In the genomic region with DNA sequence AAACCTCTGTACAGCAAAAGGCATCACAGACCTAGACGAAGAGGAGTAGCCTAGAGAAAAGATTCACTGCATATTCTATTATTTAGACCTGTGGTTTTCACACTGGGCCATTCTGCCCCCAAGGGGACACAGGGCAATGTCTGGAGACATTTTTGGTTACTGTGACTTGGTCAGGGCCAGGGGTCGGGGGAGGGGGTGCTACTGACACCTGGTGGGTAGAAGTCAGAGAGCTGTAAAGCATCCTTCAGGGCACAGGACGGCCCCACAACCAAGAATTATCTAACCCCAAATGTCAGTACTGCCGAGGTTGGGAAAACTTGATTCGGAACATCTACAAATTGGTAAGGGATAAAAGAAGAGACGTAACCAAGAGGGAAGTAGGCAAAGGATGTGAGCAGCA, we compare ENCODE assay signal across 18 cellular contexts. TPM values are rescaled to one million over a fixed set of nuclear protein-coding genes. Genes with fewer than 3 reads are reported as not detected.
A peak's percentile ranks its signal among the peaks of the same experiment; 100 is the strongest.
DNase-seq lines count a peak whose midpoint lies in the region; ATAC-seq and TF ChIP-seq lines count a peak whose summit lies in the region.
"Had no signal": no experiment of that assay in that cellular context is flagged by ENCODE, and none has a peak within 500 bp of the region (broad histone marks: within the 10 kb centered on the region; RNA-seq: fewer than 3 reads in every experiment).

No MANE protein-coding gene starts in this region.

- peaks cover 23% of the 10 kb centered on the region for H3K36me3 ChIP-seq in GM23338 (ENCODE audit: insufficient read depth)

- no peaks in the 10 kb centered on the region for H3K27me3 ChIP-seq in GM23338 (ENCODE audit: insufficient read depth)
- H3K27me3 ChIP-seq: neutrophil had no signal

- peak overlapping the region; percentile 32 for H3K27ac Mint-ChIP-seq in T-helper 1 cell treated with Interleukin-12 subunit alpha and Interleukin-12 subunit beta and Interleukin-4 antibody, amounts not matched to agents 30 μg/mL and 1 μg/mL, for 36 hours
- H3K27ac Mint-ChIP-seq in GM23338 = peak overlapping the region; percentile 55
- peak overlapping the region; percentile 6 for H3K27ac Mint-ChIP-seq in chondrocyte (ENCODE audit: unreplicated experiment)
- H3K27ac Mint-ChIP-seq in T-helper 2 cell treated with Interferon-gamma antibody and Interleukin-4, amounts not matched to agents 5 μg/mL and 100 μg/mL, for 36 hours = no peak overlapping the region
- H3K27ac Mint-ChIP-seq in activated CD4-positive, alpha-beta memory T cell treated with anti-CD3 and anti-CD28 coated beads, Interleukin-2, amount 10 ng/mL, durations not matched to agents 7 days and 5 days = no peak overlapping the region
- H3K27ac Mint-ChIP-seq: activated CD8-positive, alpha-beta memory T cell treated with anti-CD3 and anti-CD28 coated beads, Interleukin-2, amount 10 ng/mL, durations not matched to agents 7 days and 5 days had no signal

- DNase-seq in T-helper 1 cell (no peak), GM23338 (ENCODE audit: low spot score) (peak; percentile 69), chondrocyte (ENCODE audit: low spot score) (no peak), myocyte (ENCODE audit: low read depth) (peak; percentile 18), NCI-H1930 (lab: John Stamatoyannopoulos, UW) (no peak)
- DNase-seq in T-helper 2 cell treated with Interferon-gamma antibody and Interleukin-4, amounts not matched to agents 5 μg/mL and 100 μg/mL, for 36 hours (ENCODE audit: low spot score) = no peak
- DNase-seq in activated CD4-positive, alpha-beta memory T cell treated with anti-CD3 and anti-CD28 coated beads, Interleukin-2, amount 10 ng/mL, durations not matched to agents 7 days and 5 days = no peak
- DNase-seq: 8988T; activated CD8-positive, alpha-beta memory T cell treated with anti-CD3 and anti-CD28 coated beads, Interleukin-2, amount 10 ng/mL, durations not matched to agents 7 days and 5 days; activated naive CD4-positive, alpha-beta T cell; DND-41; NCI-H2107; NCI-H526 treated with DMSO at 0.1 percent for 48 hours; stimulated activated CD4-positive, alpha-beta T cell treated with anti-CD3 and anti-CD28 coated beads, Interleukin-4, amount 100 ng/mL, for 24 hours had no signal

- no peak overlapping the region for H3K4me2 ChIP-seq in GM23338

- H3K79me2 ChIP-seq in GM23338 (replicated peaks; ENCODE audit: insufficient read depth) = peaks cover 100% of the 10 kb centered on the region

- no peak overlapping the region; the same call in 1 of the 2 replicates for H3K27ac ChIP-seq in GM23338 (ENCODE audit: low read depth)
- H3K27ac ChIP-seq: C4-2B, neutrophil had no signal

- CTCF ChIA-PET in activated CD4-positive, alpha-beta memory T cell treated with anti-CD3 and anti-CD28 coated beads, Interleukin-2, amount 10 ng/mL, durations not matched to agents 7 days and 5 days (lab: Charles Lee) = no interaction called here

- H4K20me1 ChIP-seq in GM23338 (replicated peaks; ENCODE audit: insufficient read depth) = peaks cover 84% of the 10 kb centered on the region

- H3K4me1 Mint-ChIP-seq in T-helper 1 cell treated with Interleukin-12 subunit alpha and Interleukin-12 subunit beta and Interleukin-4 antibody, amounts not matched to agents 30 μg/mL and 1 μg/mL, for 36 hours (ENCODE audit: low read depth) = peaks cover 19% of the 10 kb centered on the region
- peaks cover 41% of the 10 kb centered on the region for H3K4me1 Mint-ChIP-seq in GM23338
- H3K4me1 Mint-ChIP-seq in chondrocyte (ENCODE audit: low read depth) = peaks cover 31% of the 10 kb centered on the region
- peaks cover 12% of the 10 kb centered on the region for H3K4me1 Mint-ChIP-seq in T-helper 2 cell treated with Interferon-gamma antibody and Interleukin-4, amounts not matched to agents 5 μg/mL and 100 μg/mL, for 36 hours (ENCODE audit: low read depth)
- peaks cover 25% of the 10 kb centered on the region for H3K4me1 Mint-ChIP-seq in activated CD4-positive, alpha-beta memory T cell treated with anti-CD3 and anti-CD28 coated beads, Interleukin-2, amount 10 ng/mL, durations not matched to agents 7 days and 5 days

- ATAC-seq in GM23338 = peak; percentile 81
- ATAC-seq: activated CD8-positive, alpha-beta memory T cell treated with anti-CD3 and anti-CD28 coated beads, Interleukin-2, amount 10 ng/mL, durations not matched to agents 7 days and 5 days had no signal

- peaks cover 22% of the 10 kb centered on the region for H3K4me1 ChIP-seq in GM23338 (ENCODE audit: insufficient read depth)

- H3K36me3 Mint-ChIP-seq in T-helper 1 cell treated with Interleukin-12 subunit alpha and Interleukin-12 subunit beta and Interleukin-4 antibody, amounts not matched to agents 30 μg/mL and 1 μg/mL, for 36 hours (ENCODE audit: low read depth) = peaks cover 9% of the 10 kb centered on the region
- H3K36me3 Mint-ChIP-seq in GM23338 (ENCODE audit: low read depth) = peaks cover 40% of the 10 kb centered on the region
- peaks cover 10% of the 10 kb centered on the region for H3K36me3 Mint-ChIP-seq in chondrocyte (ENCODE audit: low read depth)
- peaks cover 12% of the 10 kb centered on the region for H3K36me3 Mint-ChIP-seq in T-helper 2 cell treated with Interferon-gamma antibody and Interleukin-4, amounts not matched to agents 5 μg/mL and 100 μg/mL, for 36 hours (ENCODE audit: low read depth)
- H3K36me3 Mint-ChIP-seq in activated CD4-positive, alpha-beta memory T cell treated with anti-CD3 and anti-CD28 coated beads, Interleukin-2, amount 10 ng/mL, durations not matched to agents 7 days and 5 days (ENCODE audit: low read depth) = peaks cover 8% of the 10 kb centered on the region

- POLR2A ChIA-PET in activated CD4-positive, alpha-beta memory T cell treated with anti-CD3 and anti-CD28 coated beads, Interleukin-2, amount 10 ng/mL, durations not matched to agents 7 days and 5 days (lab: Charles Lee) = no interaction called here

- no peak overlapping the region for H3K4me3 Mint-ChIP-seq in T-helper 1 cell treated with Interleukin-12 subunit alpha and Interleukin-12 subunit beta and Interleukin-4 antibody, amounts not matched to agents 30 μg/mL and 1 μg/mL, for 36 hours
- peak overlapping the region; percentile 8; the same call in 1 of the 3 replicates for H3K4me3 Mint-ChIP-seq in GM23338
- H3K4me3 Mint-ChIP-seq in chondrocyte (ENCODE audit: unreplicated experiment) = no peak overlapping the region
- no peak overlapping the region for H3K4me3 Mint-ChIP-seq in T-helper 2 cell treated with Interferon-gamma antibody and Interleukin-4, amounts not matched to agents 5 μg/mL and 100 μg/mL, for 36 hours
- H3K4me3 Mint-ChIP-seq in activated CD4-positive, alpha-beta memory T cell treated with anti-CD3 and anti-CD28 coated beads, Interleukin-2, amount 10 ng/mL, durations not matched to agents 7 days and 5 days = no peak overlapping the region
- H3K4me3 Mint-ChIP-seq: activated CD8-positive, alpha-beta memory T cell treated with anti-CD3 and anti-CD28 coated beads, Interleukin-2, amount 10 ng/mL, durations not matched to agents 7 days and 5 days had no signal

- H3F3A ChIP-seq in GM23338 (replicated peaks; ENCODE audit: low read depth) = peaks cover 7% of the 10 kb centered on the region; the same call in 1 of the 2 replicates

- H3K4me3 ChIP-seq in GM23338 = no peak overlapping the region

- no peak overlapping the region for H2AFZ ChIP-seq in GM23338

- no peaks in the 10 kb centered on the region for H3K9me3 Mint-ChIP-seq in T-helper 1 cell treated with Interleukin-12 subunit alpha and Interleukin-12 subunit beta and Interleukin-4 antibody, amounts not matched to agents 30 μg/mL and 1 μg/mL, for 36 hours
- H3K9me3 Mint-ChIP-seq in GM23338 (no peaks in the 10 kb centered on the region), chondrocyte (ENCODE audit: low read depth) (no peaks in the 10 kb centered on the region)
- H3K9me3 Mint-ChIP-seq in T-helper 2 cell treated with Interferon-gamma antibody and Interleukin-4, amounts not matched to agents 5 μg/mL and 100 μg/mL, for 36 hours = no peaks in the 10 kb centered on the region
- H3K9me3 Mint-ChIP-seq in activated CD4-positive, alpha-beta memory T cell treated with anti-CD3 and anti-CD28 coated beads, Interleukin-2, amount 10 ng/mL, durations not matched to agents 7 days and 5 days = no peaks in the 10 kb centered on the region

- TF ChIP-seq CTCF in GM23338 (conservative IDR thresholded peaks at IDR 0.05; ENCODE audit: low read depth in 2 of 2) = peak; percentile 31 to 39
- TF ChIP-seq CTCF in chondrocyte (IDR thresholded peaks at IDR 0.05) = no peak

- no peaks in the 10 kb centered on the region for H3K27me3 Mint-ChIP-seq in T-helper 1 cell treated with Interleukin-12 subunit alpha and Interleukin-12 subunit beta and Interleukin-4 antibody, amounts not matched to agents 30 μg/mL and 1 μg/mL, for 36 hours (ENCODE audit: low read depth)
- H3K27me3 Mint-ChIP-seq in GM23338 (ENCODE audit: insufficient read depth, low read depth, poor library complexity) (peaks cover 4% of the 10 kb centered on the region), chondrocyte (ENCODE audit: low read depth) (no peaks in the 10 kb centered on the region)
- no peaks in the 10 kb centered on the region for H3K27me3 Mint-ChIP-seq in T-helper 2 cell treated with Interferon-gamma antibody and Interleukin-4, amounts not matched to agents 5 μg/mL and 100 μg/mL, for 36 hours (ENCODE audit: low read depth)
- H3K27me3 Mint-ChIP-seq in activated CD4-positive, alpha-beta memory T cell treated with anti-CD3 and anti-CD28 coated beads, Interleukin-2, amount 10 ng/mL, durations not matched to agents 7 days and 5 days = no peaks in the 10 kb centered on the region
- H3K27me3 Mint-ChIP-seq: activated CD8-positive, alpha-beta memory T cell treated with anti-CD3 and anti-CD28 coated beads, Interleukin-2, amount 10 ng/mL, durations not matched to agents 7 days and 5 days had no signal

- H3K9me2 ChIP-seq in GM23338 (ENCODE audit: insufficient read depth) = no peaks in the 10 kb centered on the region

RNA-seq across cellular contexts. Expression of a gene that starts 11.3 kb away (rescaled TPM):
- 118 and 143 TPM in 2 replicates for total RNA-seq in GM23338 (2014; rRNA removed; shearing (Covaris generic))
- 74.1 and 81.6 TPM in 2 replicates for polyA plus RNA-seq in GM23338 (2016; fragmentation: Nextera tagmentation; extraction: Ambion mirVana)
- total RNA-seq in chondrocyte (67.9 to 80.5 TPM (median 71.9 TPM) in 3 replicates), myocyte (34.8 and 43.7 TPM in 2 replicates)
- polyA plus RNA-seq in myocyte (2012) = 57.3 TPM
- total RNA-seq in activated CD4-positive, alpha-beta memory T cell treated with anti-CD3 and anti-CD28 coated beads, Interleukin-2, amount 10 ng/mL, durations not matched to agents 7 days and 5 days = 100 to 1,000 TPM in 1 of 2 experiments, 10 to 100 TPM in 1; 93.6 to 102 TPM

RNA-seq across cellular contexts. Expression of a gene that starts 50.6 kb away (rescaled TPM):
- total RNA-seq in GM23338 (2014; rRNA removed; shearing (Covaris generic)) = 121 and 125 TPM in 2 replicates
- polyA plus RNA-seq in GM23338 (2016; fragmentation: Nextera tagmentation; extraction: Ambion mirVana) = 128 and 131 TPM in 2 replicates
- total RNA-seq in chondrocyte = 47.1 to 75.4 TPM (median 68.0 TPM) in 3 replicates
- total RNA-seq in myocyte = 72.6 and 88.3 TPM in 2 replicates
- 52.4 TPM for polyA plus RNA-seq in myocyte (2012)
- 10 to 100 TPM; 48.4 to 50.9 TPM for total RNA-seq in activated CD4-positive, alpha-beta memory T cell treated with anti-CD3 and anti-CD28 coated beads, Interleukin-2, amount 10 ng/mL, durations not matched to agents 7 days and 5 days

RNA-seq across cellular contexts. Expression of a gene that starts 58.4 kb away (rescaled TPM):
- total RNA-seq in GM23338 (2014; rRNA removed; shearing (Covaris generic)) = 0.52 TPM in 1 of 2 replicates, not detected in the other
- 0.73 and 0.97 TPM in 2 replicates for polyA plus RNA-seq in GM23338 (2016; fragmentation: Nextera tagmentation; extraction: Ambion mirVana)
- total RNA-seq in chondrocyte (not detected in 3 replicates), myocyte (not detected in 2 replicates)
- polyA plus RNA-seq in myocyte (2012) = 0.14 TPM
- total RNA-seq in activated CD4-positive, alpha-beta memory T cell treated with anti-CD3 and anti-CD28 coated beads, Interleukin-2, amount 10 ng/mL, durations not matched to agents 7 days and 5 days = not detected
- total RNA-seq: activated CD8-positive, alpha-beta memory T cell treated with anti-CD3 and anti-CD28 coated beads, Interleukin-2, amount 10 ng/mL, durations not matched to agents 7 days and 5 days; RPMI7951 had no signal

Comparison
In these comparisons a context has a peak if more than half of its experiments do, and no peak if none do; other contexts are left out.
1. H3K27ac Mint-ChIP-seq: peak in T-helper 1 cell treated with Interleukin-12 subunit alpha and Interleukin-12 subunit beta and Interleukin-4 antibody, amounts not matched to agents 30 μg/mL and 1 μg/mL, for 36 hours (single experiment), GM23338 (single experiment) and chondrocyte (single experiment); none in T-helper 2 cell treated with Interferon-gamma antibody and Interleukin-4, amounts not matched to agents 5 μg/mL and 100 μg/mL, for 36 hours (single experiment) and activated CD4-positive, alpha-beta memory T cell treated with anti-CD3 and anti-CD28 coated beads, Interleukin-2, amount 10 ng/mL, durations not matched to agents 7 days and 5 days (single experiment).
2. DNase-seq: peak in GM23338 (single experiment) and myocyte (single experiment); none in T-helper 1 cell (0 of 5), chondrocyte (single experiment), T-helper 2 cell treated with Interferon-gamma antibody and Interleukin-4, amounts not matched to agents 5 μg/mL and 100 μg/mL, for 36 hours (single experiment), activated CD4-positive, alpha-beta memory T cell treated with anti-CD3 and anti-CD28 coated beads, Interleukin-2, amount 10 ng/mL, durations not matched to agents 7 days and 5 days (single experiment) and NCI-H1930 (0 of 2).